In genomic region chr14:74946659-74947281, GRCh38 we compare ENCODE assay signal across 2 cellular contexts.
TF ChIP-seq lines count a peak whose summit lies in the region.

No MANE protein-coding gene starts in this region.

TF ChIP-seq in H1, 55 proteins besides CTCF, POLR2A, EP300 and RAD21:
- TF ChIP-seq RBBP5 (IDR thresholded peaks at IDR 0.05; ENCODE audit: borderline replicate concordance, low read depth, low read length) (no peak), KDM1A (IDR thresholded peaks at IDR 0.05; ENCODE audit: borderline replicate concordance, low read length) (0 out of 2 replicates have a peak, but pooled peaks have one; percentile 6)

TF ChIP-seq in neural cell, 6 proteins besides CTCF, POLR2A, EP300 and RAD21:
- TF ChIP-seq POLR2AphosphoS5 (IDR thresholded peaks at IDR 0.05) (no peak), SMC3 (conservative IDR thresholded peaks at IDR 0.05; ENCODE audit: poor library complexity) (peak; percentile 51), REST (IDR thresholded peaks at IDR 0.05; ENCODE audit: borderline replicate concordance) (no peak)
TF ChIP-seq in neural cell: peak in this region for 1.
